In genomic region chr15:29480278-29480677, GRCh38 we compare ENCODE assay signal across 22 cellular contexts.
"Had no signal": no experiment of that assay in that cellular context is flagged by ENCODE, and none has a peak within 500 bp of the region (broad histone marks: within the 10 kb centered on the region; RNA-seq: fewer than 3 reads in every experiment).

No MANE protein-coding gene starts in this region.

- H3K4me2 ChIP-seq: SK-N-SH had no signal

- H3K4me3 ChIP-seq: MG63, Peyer's patch, SJCRH30 had no signal

- H3K9me3 ChIP-seq: MG63, Peyer's patch, SJCRH30, SK-N-SH had no signal

- H3K4me3 Mint-ChIP-seq: activated CD8-positive, alpha-beta T cell treated with anti-CD3 and anti-CD28 coated beads for 36 hours; activated naive CD8-positive, alpha-beta T cell; brain; central memory CD8-positive, alpha-beta T cell had no signal

- H3K9ac ChIP-seq: SK-N-SH had no signal

- H3K4me1 Mint-ChIP-seq: central memory CD8-positive, alpha-beta T cell had no signal

- DNase-seq: activated CD4-positive, alpha-beta T cell treated with anti-CD3 and anti-CD28 coated beads for 4 hours; activated CD8-positive, alpha-beta memory T cell treated with anti-CD3 and anti-CD28 coated beads, Interleukin-2, amount 50 U/mL, for 48 hours; activated CD8-positive, alpha-beta T cell treated with anti-CD3 and anti-CD28 coated beads for 36 hours; activated naive CD4-positive, alpha-beta T cell; activated T-cell treated with anti-CD3 and anti-CD28 coated beads, Interleukin-2, amount 50 U/mL, for 1 hour; amygdala; MG63; NCI-H1105 treated with DMSO at 0.1 percent for 48 hours; NCI-H1436 treated with DMSO at 0.1 percent for 48 hours; NCI-H187; NCI-H2081; NCI-H510A treated with DMSO at 0.1 percent for 48 hours; Peyer's patch; Right ventricle myocardium superior; SJCRH30; SK-N-SH; T-helper 1 cell had no signal

- H3K27me3 ChIP-seq: MG63, Peyer's patch, SJCRH30 had no signal

- H3K36me3 ChIP-seq: MG63, Peyer's patch, SJCRH30 had no signal

- H3K27ac ChIP-seq: Peyer's patch, RWPE1, SJCRH30 had no signal

- H3K36me3 Mint-ChIP-seq: activated naive CD8-positive, alpha-beta T cell; brain had no signal

- H3K4me1 ChIP-seq: Peyer's patch, SJCRH30 had no signal

- ATAC-seq: activated CD4-positive, CD25-positive, alpha-beta regulatory T cell treated with anti-CD3 and anti-CD28 coated beads, Interleukin-2, amount 50 U/mL, for 24 hours; activated CD8-positive, alpha-beta T cell treated with anti-CD3 and anti-CD28 coated beads for 36 hours had no signal

- H3K9me3 Mint-ChIP-seq: activated CD8-positive, alpha-beta T cell treated with anti-CD3 and anti-CD28 coated beads for 36 hours; central memory CD8-positive, alpha-beta T cell had no signal

- H3K27ac Mint-ChIP-seq: activated CD8-positive, alpha-beta T cell treated with anti-CD3 and anti-CD28 coated beads for 36 hours; activated naive CD8-positive, alpha-beta T cell; brain had no signal
